ENCODE assay signal across 25 cellular contexts in the genomic region with DNA sequence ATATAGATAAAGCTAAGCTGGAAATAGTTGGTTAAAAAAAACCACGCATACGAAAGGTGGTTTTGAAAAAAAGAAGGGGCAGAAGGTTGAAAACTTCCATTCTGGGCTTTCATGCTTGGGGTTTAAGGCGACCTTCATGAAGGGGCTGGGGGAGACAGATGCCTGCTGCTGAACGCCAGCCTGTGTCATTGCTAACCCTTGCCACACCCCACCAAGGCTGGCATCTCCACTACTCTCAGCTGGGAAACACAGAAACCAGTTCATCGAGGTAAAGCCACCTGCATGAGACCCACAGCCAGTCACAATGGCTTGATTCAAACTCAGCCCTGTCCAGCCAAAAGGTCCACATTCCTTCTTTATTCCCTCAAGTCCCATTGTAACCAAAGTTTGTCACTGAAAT.
"Had no signal": no experiment of that assay in that cellular context is flagged by ENCODE, and none has a peak within 500 bp of the region (broad histone marks: within the 10 kb centered on the region; RNA-seq: fewer than 3 reads in every experiment).

No MANE protein-coding gene starts in this region.

- H3K4me3 ChIP-seq: left lung, lower lobe of right lung, neural progenitor cell, psoas muscle, right lobe of liver, smooth muscle cell, suprapubic skin, thoracic aorta, tibial artery, uterus had no signal

- H3K27me3 ChIP-seq: left lung, neural progenitor cell, neutrophil, right lobe of liver, suprapubic skin, tibial artery, uterus had no signal

- H3K36me3 ChIP-seq: left lung, lower lobe of right lung, neural progenitor cell, neutrophil, suprapubic skin, thoracic aorta, tibial artery, uterus had no signal

- H3K27me3 Mint-ChIP-seq: stimulated activated naive B cell treated with anti-CD40 and anti-IgM and Interleukin-4, amounts not matched to agents 10 μg/mL and 1 μg/mL and 100 μg/mL, for 72 hours; type B pancreatic cell had no signal

- H3K4me1 ChIP-seq: left lung, lower lobe of right lung, neural progenitor cell, parathyroid adenoma, psoas muscle, right lobe of liver, tibial artery, uterus had no signal

- H3K4me1 Mint-ChIP-seq: naive B cell; neural progenitor cell; stimulated activated naive B cell treated with anti-CD40 and anti-IgM and Interleukin-4, amounts not matched to agents 10 μg/mL and 1 μg/mL and 100 μg/mL, for 72 hours had no signal

- H3K27ac Mint-ChIP-seq: naive B cell; natural killer cell; nephron progenitor cell; neural progenitor cell; stimulated activated naive B cell treated with anti-CD40 and anti-IgM and Interleukin-4, amounts not matched to agents 10 μg/mL and 1 μg/mL and 100 μg/mL, for 72 hours; type B pancreatic cell had no signal

- H3K9me3 Mint-ChIP-seq: natural killer cell, neural progenitor cell had no signal

- DNase-seq: hippocampal formation; kidney; left colon; left lung; lower lobe of right lung; mammary epithelial cell; mesenchymal stem cell; naive B cell; natural killer cell; nephron progenitor cell; psoas muscle; right lobe of liver; stimulated activated CD4-positive, alpha-beta T cell treated with anti-CD3 and anti-CD28 coated beads, Interleukin-2, amount 100 ng/mL, for 24 hours; stimulated activated CD4-positive, alpha-beta T cell treated with anti-CD3 and anti-CD28 coated beads, Interleukin-4, amount 100 ng/mL, for 1 hour; stimulated activated naive B cell treated with anti-CD40 and anti-IgM and Interleukin-4, amounts not matched to agents 10 μg/mL and 1 μg/mL and 100 μg/mL, for 72 hours; stimulated activated naive CD8-positive, alpha-beta T cell treated with anti-CD3 and anti-CD28 coated beads, Interleukin-15, Interleukin-2, amounts not matched to agents 100 U/mL and 50 U/mL, for 24 hours; uterus had no signal

- H3K27ac ChIP-seq: left lung, lower lobe of right lung, neural progenitor cell, neutrophil, parathyroid adenoma, psoas muscle, right lobe of liver, suprapubic skin, thoracic aorta, tibial artery, uterus had no signal

- H3K9me3 ChIP-seq: left lung, lower lobe of right lung, neutrophil, psoas muscle, right lobe of liver, suprapubic skin, thoracic aorta, tibial artery, uterus had no signal

- H3K4me3 Mint-ChIP-seq: naive B cell; natural killer cell; nephron progenitor cell; neural progenitor cell; stimulated activated naive B cell treated with anti-CD40 and anti-IgM and Interleukin-4, amounts not matched to agents 10 μg/mL and 1 μg/mL and 100 μg/mL, for 72 hours; type B pancreatic cell had no signal

- H3K36me3 Mint-ChIP-seq: naive B cell; natural killer cell; neural progenitor cell; stimulated activated naive B cell treated with anti-CD40 and anti-IgM and Interleukin-4, amounts not matched to agents 10 μg/mL and 1 μg/mL and 100 μg/mL, for 72 hours had no signal
